15 cellular contexts compared by ENCODE assay signal in the genomic region with DNA sequence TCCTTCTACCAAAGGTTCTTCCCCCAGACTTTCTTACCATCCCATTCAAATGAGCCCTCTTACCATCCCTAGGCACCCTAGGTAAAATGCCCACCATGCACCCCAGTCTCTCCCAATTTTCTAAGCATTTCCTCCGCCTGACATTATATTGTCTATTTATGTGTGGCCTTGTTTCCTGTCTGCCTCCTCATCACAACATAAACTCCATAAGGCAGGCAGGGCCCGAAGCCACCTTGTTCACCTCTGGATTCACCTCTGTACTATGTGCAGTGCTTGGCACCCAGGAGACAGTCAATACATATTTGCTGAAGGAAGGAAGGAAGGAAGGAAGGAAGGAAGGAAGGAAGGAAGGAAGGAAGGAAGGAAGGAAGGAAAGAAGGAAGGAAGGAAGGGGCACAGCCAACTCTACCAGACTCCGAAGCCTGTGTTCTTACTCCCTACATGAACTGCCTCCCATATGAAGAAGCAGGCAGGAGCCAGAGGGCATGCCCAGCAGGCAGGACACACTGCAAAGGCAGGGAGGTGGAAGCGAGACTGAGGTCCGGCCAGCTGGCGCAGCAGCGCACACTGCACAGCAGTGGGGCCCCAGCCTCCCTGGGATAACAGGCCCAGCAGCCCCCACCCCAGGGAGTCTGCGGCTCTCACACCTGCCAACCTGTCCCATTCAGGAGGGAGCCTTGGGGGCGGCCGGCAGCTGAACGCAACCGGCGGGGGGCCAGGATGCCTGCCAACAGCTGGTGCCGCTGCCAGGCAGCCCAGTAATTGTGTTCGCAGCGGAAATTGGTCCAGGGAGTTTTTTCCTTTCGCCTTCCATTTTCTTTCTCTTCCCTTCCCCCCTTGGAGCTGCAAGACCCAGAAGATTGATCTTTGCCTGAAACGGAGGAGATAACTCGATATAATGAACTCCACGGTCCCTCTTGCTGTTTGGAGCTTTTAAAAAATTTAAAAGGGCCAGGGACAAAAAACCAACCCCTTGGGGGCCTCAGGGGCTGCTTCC.
A peak's percentile ranks its signal among the peaks of the same experiment; 100 is the strongest.
DNase-seq lines count a peak whose midpoint lies in the region; ATAC-seq and TF ChIP-seq lines count a peak whose summit lies in the region.
"Had no signal": no experiment of that assay in that cellular context is flagged by ENCODE, and none has a peak within 500 bp of the region (broad histone marks: within the 10 kb centered on the region; RNA-seq: fewer than 3 reads in every experiment).

No MANE protein-coding gene starts in this region.

- DNase-seq in NCI-H2029 (lab: John Stamatoyannopoulos, UW) (peak; percentile 15), NCI-H2029 treated with DMSO at 0.1 percent for 48 hours (lab: John Stamatoyannopoulos, UW) (no peak), NCI-H2171 (lab: John Stamatoyannopoulos, UW) (peak; percentile 93), WTC11 (ENCODE audit: low spot score) (peak; percentile 40), pons (ENCODE audit: low spot score) (peak; percentile 7), OCI-LY7 (ENCODE audit: low spot score) (no peak)
- DNase-seq: 8988T; activated CD8-positive, alpha-beta memory T cell treated with anti-CD3 and anti-CD28 coated beads, Interleukin-2, amount 10 ng/mL, durations not matched to agents 7 days and 5 days; activated naive CD4-positive, alpha-beta T cell treated with anti-CD3 and anti-CD28 coated beads for 36 hours; effector memory CD8-positive, alpha-beta T cell; foreskin fibroblast; WERI-Rb-1 had no signal

- peaks cover 45% of the 10 kb centered on the region for H3K4me1 Mint-ChIP-seq in WTC11
- H3K4me1 Mint-ChIP-seq: activated CD8-positive, alpha-beta memory T cell treated with anti-CD3 and anti-CD28 coated beads, Interleukin-2, amount 10 ng/mL, durations not matched to agents 7 days and 5 days had no signal

- no peaks in the 10 kb centered on the region; the same call in 1 of the 2 replicates for H3K27me3 Mint-ChIP-seq in WTC11 (ENCODE audit: low read depth)

- H3K9me3 Mint-ChIP-seq in WTC11: no peaks in the 10 kb centered on the region
- H3K9me3 Mint-ChIP-seq: activated naive CD4-positive, alpha-beta T cell treated with anti-CD3 and anti-CD28 coated beads for 36 hours; effector memory CD8-positive, alpha-beta T cell had no signal

- no peaks in the 10 kb centered on the region for H3K36me3 Mint-ChIP-seq in WTC11
- H3K36me3 Mint-ChIP-seq: activated CD8-positive, alpha-beta memory T cell treated with anti-CD3 and anti-CD28 coated beads, Interleukin-2, amount 10 ng/mL, durations not matched to agents 7 days and 5 days had no signal

- H3K36me3 ChIP-seq in OCI-LY7 (ENCODE audit: insufficient read depth, low read length): no peaks in the 10 kb centered on the region
- H3K36me3 ChIP-seq: HAP-1, WERI-Rb-1 had no signal

- H3K27ac ChIP-seq in OCI-LY7 (ENCODE audit: low read depth, low read length, poor library complexity, severe bottlenecking): no peak overlapping the region
- H3K27ac ChIP-seq: WERI-Rb-1 had no signal

- H3K9me3 ChIP-seq in OCI-LY7 (ENCODE audit: low read length): no peaks in the 10 kb centered on the region
- H3K9me3 ChIP-seq: HAP-1 had no signal

- POLR2A ChIA-PET in WTC11 (lab: Charles Lee): interaction anchor here (0.6 to 1.4 kb wide), 3 partner anchors 95 to 117 kb away, joined by 3 to 4 read pairs (median 3); no protein-coding TSS in a partner anchor
- POLR2A ChIA-PET in OCI-LY7 (lab: Charles Lee): no interaction called here

- H3K79me2 ChIP-seq in OCI-LY7 (ENCODE audit: insufficient read depth, low read depth, low read length): no peaks in the 10 kb centered on the region

- H3K4me3 ChIP-seq in OCI-LY7 (ENCODE audit: low read depth, low read length, poor library complexity, severe bottlenecking): no peak overlapping the region
- H3K4me3 ChIP-seq: HAP-1 had no signal

- H3K9me2 ChIP-seq in OCI-LY7 (ENCODE audit: insufficient read depth, low read length): no peaks in the 10 kb centered on the region

- H3K4me2 ChIP-seq in OCI-LY7 (ENCODE audit: low read length): no peak overlapping the region

- no TSS peak for BruUV-seq in OCI-LY7 (replicated peaks; lab: Mats Ljungman, UMichigan)

- no peaks in the 10 kb centered on the region for H3K4me1 ChIP-seq in OCI-LY7 (ENCODE audit: insufficient read depth, low read length, poor library complexity, severe bottlenecking)
- H3K4me1 ChIP-seq: HAP-1 had no signal

- no peaks in the 10 kb centered on the region for H4K20me1 ChIP-seq in OCI-LY7 (ENCODE audit: insufficient read depth, low read length)

- ATAC-seq in WTC11 (peak; percentile 10), GM18519 (IDR thresholded peaks at IDR 0.05; ENCODE audit: low FRiP score, unreplicated experiment) (no peak), GM18873 (IDR thresholded peaks at IDR 0.05; ENCODE audit: low FRiP score, unreplicated experiment) (no peak)
- ATAC-seq: activated CD8-positive, alpha-beta memory T cell treated with anti-CD3 and anti-CD28 coated beads, Interleukin-2, amount 10 ng/mL, durations not matched to agents 7 days and 5 days; effector memory CD8-positive, alpha-beta T cell had no signal

- CTCF ChIA-PET in WTC11 (lab: Charles Lee): interaction anchor here (0.5 to 4.9 kb wide), 16 partner anchors 21 to 317 kb away, joined by 3 to 25 read pairs (median 3); no protein-coding TSS in a partner anchor
- CTCF ChIA-PET in OCI-LY7 (lab: Charles Lee; ENCODE audit: unreplicated experiment): no interaction called here

- peak overlapping the region; percentile 52 for H3K4me3 Mint-ChIP-seq in WTC11
- H3K4me3 Mint-ChIP-seq: activated CD8-positive, alpha-beta memory T cell treated with anti-CD3 and anti-CD28 coated beads, Interleukin-2, amount 10 ng/mL, durations not matched to agents 7 days and 5 days; activated naive CD4-positive, alpha-beta T cell treated with anti-CD3 and anti-CD28 coated beads for 36 hours; effector memory CD8-positive, alpha-beta T cell had no signal

- TF ChIP-seq CTCF in WTC11 (IDR thresholded peaks at IDR 0.05): no peak
- no peak for TF ChIP-seq CTCF in OCI-LY7 (conservative IDR thresholded peaks at IDR 0.05; ENCODE audit: low read length)

- H2AFZ ChIP-seq in OCI-LY7 (ENCODE audit: low read length): no peak overlapping the region

- H3K27ac Mint-ChIP-seq in WTC11: no peak overlapping the region
- H3K27ac Mint-ChIP-seq: activated CD8-positive, alpha-beta memory T cell treated with anti-CD3 and anti-CD28 coated beads, Interleukin-2, amount 10 ng/mL, durations not matched to agents 7 days and 5 days; activated naive CD4-positive, alpha-beta T cell treated with anti-CD3 and anti-CD28 coated beads for 36 hours; effector memory CD8-positive, alpha-beta T cell had no signal

- intact Hi-C loops in OCI-LY7 (cut with micrococcal nuclease; ENCODE audit: unreplicated experiment): no loop called here

TF ChIP-seq in WTC11, 78 proteins besides CTCF, POLR2A, EP300 and RAD21 (continues in another document):
- TF ChIP-seq, protein P1, sequence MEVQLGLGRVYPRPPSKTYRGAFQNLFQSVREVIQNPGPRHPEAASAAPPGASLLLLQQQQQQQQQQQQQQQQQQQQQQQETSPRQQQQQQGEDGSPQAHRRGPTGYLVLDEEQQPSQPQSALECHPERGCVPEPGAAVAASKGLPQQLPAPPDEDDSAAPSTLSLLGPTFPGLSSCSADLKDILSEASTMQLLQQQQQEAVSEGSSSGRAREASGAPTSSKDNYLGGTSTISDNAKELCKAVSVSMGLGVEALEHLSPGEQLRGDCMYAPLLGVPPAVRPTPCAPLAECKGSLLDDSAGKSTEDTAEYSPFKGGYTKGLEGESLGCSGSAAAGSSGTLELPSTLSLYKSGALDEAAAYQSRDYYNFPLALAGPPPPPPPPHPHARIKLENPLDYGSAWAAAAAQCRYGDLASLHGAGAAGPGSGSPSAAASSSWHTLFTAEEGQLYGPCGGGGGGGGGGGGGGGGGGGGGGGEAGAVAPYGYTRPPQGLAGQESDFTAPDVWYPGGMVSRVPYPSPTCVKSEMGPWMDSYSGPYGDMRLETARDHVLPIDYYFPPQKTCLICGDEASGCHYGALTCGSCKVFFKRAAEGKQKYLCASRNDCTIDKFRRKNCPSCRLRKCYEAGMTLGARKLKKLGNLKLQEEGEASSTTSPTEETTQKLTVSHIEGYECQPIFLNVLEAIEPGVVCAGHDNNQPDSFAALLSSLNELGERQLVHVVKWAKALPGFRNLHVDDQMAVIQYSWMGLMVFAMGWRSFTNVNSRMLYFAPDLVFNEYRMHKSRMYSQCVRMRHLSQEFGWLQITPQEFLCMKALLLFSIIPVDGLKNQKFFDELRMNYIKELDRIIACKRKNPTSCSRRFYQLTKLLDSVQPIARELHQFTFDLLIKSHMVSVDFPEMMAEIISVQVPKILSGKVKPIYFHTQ (CRISPR knock-in tag; IDR thresholded peaks at IDR 0.05): 0 out of 2 replicates have a peak, but pooled peaks have one; percentile 59
- TF ChIP-seq MAX (CRISPR knock-in tag; IDR thresholded peaks at IDR 0.05): no peak
- TF ChIP-seq ZNF423 (CRISPR knock-in tag; IDR thresholded peaks at IDR 0.05): peak; percentile 100
- TF ChIP-seq ELF4 (CRISPR knock-in tag; IDR thresholded peaks at IDR 0.05; ENCODE audit: low read depth): no peak
- no peak for TF ChIP-seq ATF2 (CRISPR knock-in tag; IDR thresholded peaks at IDR 0.05; ENCODE audit: borderline replicate concordance, low read depth)
- 0 out of 2 replicates have a peak, but pooled peaks have one; percentile 56 for TF ChIP-seq ETV6 (CRISPR knock-in tag; IDR thresholded peaks at IDR 0.05)
- TF ChIP-seq ZBTB21 (CRISPR knock-in tag; IDR thresholded peaks at IDR 0.05; ENCODE audit: borderline replicate concordance): peak; percentile 17; the same call in 1 of the 2 replicates
- no peak for TF ChIP-seq IRF2 (CRISPR knock-in tag; IDR thresholded peaks at IDR 0.05; ENCODE audit: borderline replicate concordance, low read depth)
- no peak for TF ChIP-seq EMX1 (CRISPR knock-in tag; IDR thresholded peaks at IDR 0.05)
- TF ChIP-seq ZNF219 (CRISPR knock-in tag; IDR thresholded peaks at IDR 0.05; ENCODE audit: borderline replicate concordance): 0 out of 2 replicates have a peak, but pooled peaks have one; percentile 48

Comparison
In these comparisons a context has a peak if more than half of its experiments do, and no peak if none do; other contexts are left out.
1. DNase-seq: peak in NCI-H2029 (single experiment), NCI-H2171 (single experiment), WTC11 (single experiment) and pons (single experiment); none in NCI-H2029 treated with DMSO at 0.1 percent for 48 hours (single experiment) and OCI-LY7 (single experiment).